Comparison of ENCODE assay signal across 23 cellular contexts in the genomic region with DNA sequence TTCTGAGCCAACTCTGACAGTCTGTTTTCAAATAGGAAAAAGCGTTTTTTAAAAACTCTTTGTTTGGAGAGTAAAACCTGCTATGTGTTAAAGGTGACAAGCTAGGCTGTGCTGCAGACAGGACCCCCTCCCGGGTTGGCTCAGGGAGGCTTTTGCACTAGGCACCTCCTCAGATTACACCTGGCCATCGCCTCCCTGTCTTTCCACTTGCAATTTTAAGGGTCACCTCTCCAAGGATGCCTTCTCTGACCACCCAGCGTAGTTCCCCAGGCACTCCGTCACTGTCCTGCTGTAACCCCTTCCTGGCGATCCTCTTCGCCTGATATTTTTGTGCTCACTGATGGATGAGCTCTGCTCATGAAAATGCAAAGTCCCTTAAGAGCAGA.
"Had no signal": no experiment of that assay in that cellular context is flagged by ENCODE, and none has a peak within 500 bp of the region (broad histone marks: within the 10 kb centered on the region; RNA-seq: fewer than 3 reads in every experiment).

No MANE protein-coding gene starts in this region.

- ATAC-seq: activated CD4-positive, alpha-beta T cell treated with anti-CD3 and anti-CD28 coated beads for 36 hours had no signal

- H3K27me3 ChIP-seq: ascending aorta, cardiac muscle cell, testis, transverse colon had no signal

- DNase-seq: activated B cell treated with CpG ODN at 0.5 μM for 24 hours; activated CD4-positive, alpha-beta T cell treated with anti-CD3 and anti-CD28 coated beads for 36 hours; activated CD4-positive, alpha-beta T cell treated with anti-CD3 and anti-CD28 coated beads, Interleukin-2, amount 50 U/mL, for 4 hours; activated gamma-delta T cell; activated naive CD4-positive, alpha-beta T cell treated with anti-CD3 and anti-CD28 coated beads, Interleukin-2, amount 10 ng/mL, durations not matched to agents 7 days and 5 days; activated naive CD8-positive, alpha-beta T cell treated with anti-CD3 and anti-CD28 coated beads, Interleukin-2, amount 10 ng/mL, durations not matched to agents 7 days and 5 days; activated T-cell treated with anti-CD3 and anti-CD28 coated beads, Interleukin-2, amount 50 U/mL, for 1 hour; foreskin keratinocyte; heart left ventricle; left ventricle myocardium superior; right cardiac atrium; stimulated activated CD4-positive, alpha-beta T cell treated with anti-CD3 and anti-CD28 coated beads, Interleukin-2, amount 100 ng/mL, for 48 hours; stimulated activated naive CD4-positive, alpha-beta T cell treated with Interleukin-2 at 50 U/mL for 16 hours; T-helper 1 cell; testis; transverse colon had no signal

- H3K4me1 Mint-ChIP-seq: activated B cell treated with CpG ODN at 0.5 μM for 24 hours; activated CD4-positive, alpha-beta T cell treated with anti-CD3 and anti-CD28 coated beads for 36 hours; activated naive CD4-positive, alpha-beta T cell treated with anti-CD3 and anti-CD28 coated beads, Interleukin-2, amount 10 ng/mL, durations not matched to agents 7 days and 5 days; activated naive CD8-positive, alpha-beta T cell treated with anti-CD3 and anti-CD28 coated beads, Interleukin-2, amount 10 ng/mL, durations not matched to agents 7 days and 5 days had no signal

- H3K4me3 Mint-ChIP-seq: activated B cell treated with CpG ODN at 0.5 μM for 24 hours; activated CD4-positive, alpha-beta T cell treated with anti-CD3 and anti-CD28 coated beads for 36 hours; activated naive CD4-positive, alpha-beta T cell treated with anti-CD3 and anti-CD28 coated beads, Interleukin-2, amount 10 ng/mL, durations not matched to agents 7 days and 5 days; activated naive CD8-positive, alpha-beta T cell treated with anti-CD3 and anti-CD28 coated beads, Interleukin-2, amount 10 ng/mL, durations not matched to agents 7 days and 5 days; activated T-helper 1 cell treated with anti-CD3 and anti-CD28 coated beads, Interleukin-12 subunit alpha, Interleukin-12 subunit beta, Interleukin-2, Interleukin-4 antibody, amounts not matched to agents 30 ng/mL and 10 ng/mL and 1 ng/mL, durations not matched to agents 14 hours and 24 hours and 36 hours; brain; T-helper 2 cell treated with Interferon-gamma antibody and Interleukin-4, amounts not matched to agents 5 μg/mL and 100 μg/mL, for 36 hours had no signal

- H3K27ac ChIP-seq: ascending aorta, cardiac muscle cell, foreskin keratinocyte, heart left ventricle, parathyroid adenoma, testis, transverse colon had no signal

- H3K9me3 ChIP-seq: ascending aorta, esophagus muscularis mucosa, heart left ventricle, testis, transverse colon had no signal

- H3K36me3 ChIP-seq: ascending aorta, cardiac muscle cell, esophagus muscularis mucosa, heart left ventricle, transverse colon had no signal

- H3K4me3 ChIP-seq: cardiac muscle cell, testis, transverse colon had no signal

- H3K27ac Mint-ChIP-seq: activated B cell treated with CpG ODN at 0.5 μM for 24 hours; activated CD4-positive, alpha-beta T cell treated with anti-CD3 and anti-CD28 coated beads for 36 hours; activated naive CD4-positive, alpha-beta T cell treated with anti-CD3 and anti-CD28 coated beads, Interleukin-2, amount 10 ng/mL, durations not matched to agents 7 days and 5 days; activated naive CD8-positive, alpha-beta T cell treated with anti-CD3 and anti-CD28 coated beads, Interleukin-2, amount 10 ng/mL, durations not matched to agents 7 days and 5 days; activated T-helper 1 cell treated with anti-CD3 and anti-CD28 coated beads, Interleukin-12 subunit alpha, Interleukin-12 subunit beta, Interleukin-2, Interleukin-4 antibody, amounts not matched to agents 30 ng/mL and 10 ng/mL and 1 ng/mL, durations not matched to agents 14 hours and 24 hours and 36 hours; T-helper 2 cell treated with Interferon-gamma antibody and Interleukin-4, amounts not matched to agents 5 μg/mL and 100 μg/mL, for 36 hours had no signal

- H3K9me3 Mint-ChIP-seq: activated B cell treated with CpG ODN at 0.5 μM for 24 hours; activated naive CD4-positive, alpha-beta T cell treated with anti-CD3 and anti-CD28 coated beads, Interleukin-2, amount 10 ng/mL, durations not matched to agents 7 days and 5 days; activated naive CD8-positive, alpha-beta T cell treated with anti-CD3 and anti-CD28 coated beads, Interleukin-2, amount 10 ng/mL, durations not matched to agents 7 days and 5 days; activated T-helper 1 cell treated with anti-CD3 and anti-CD28 coated beads, Interleukin-12 subunit alpha, Interleukin-12 subunit beta, Interleukin-2, Interleukin-4 antibody, amounts not matched to agents 30 ng/mL and 10 ng/mL and 1 ng/mL, durations not matched to agents 14 hours and 24 hours and 36 hours; brain; T-helper 2 cell treated with Interferon-gamma antibody and Interleukin-4, amounts not matched to agents 5 μg/mL and 100 μg/mL, for 36 hours had no signal

- H3K36me3 Mint-ChIP-seq: activated naive CD4-positive, alpha-beta T cell treated with anti-CD3 and anti-CD28 coated beads, Interleukin-2, amount 10 ng/mL, durations not matched to agents 7 days and 5 days; activated naive CD8-positive, alpha-beta T cell treated with anti-CD3 and anti-CD28 coated beads, Interleukin-2, amount 10 ng/mL, durations not matched to agents 7 days and 5 days; brain had no signal

- H3K4me1 ChIP-seq: ascending aorta, foreskin keratinocyte, parathyroid adenoma had no signal

- H3K9ac ChIP-seq: parathyroid adenoma had no signal
